13 cellular contexts compared by ENCODE assay signal in the genomic region with DNA sequence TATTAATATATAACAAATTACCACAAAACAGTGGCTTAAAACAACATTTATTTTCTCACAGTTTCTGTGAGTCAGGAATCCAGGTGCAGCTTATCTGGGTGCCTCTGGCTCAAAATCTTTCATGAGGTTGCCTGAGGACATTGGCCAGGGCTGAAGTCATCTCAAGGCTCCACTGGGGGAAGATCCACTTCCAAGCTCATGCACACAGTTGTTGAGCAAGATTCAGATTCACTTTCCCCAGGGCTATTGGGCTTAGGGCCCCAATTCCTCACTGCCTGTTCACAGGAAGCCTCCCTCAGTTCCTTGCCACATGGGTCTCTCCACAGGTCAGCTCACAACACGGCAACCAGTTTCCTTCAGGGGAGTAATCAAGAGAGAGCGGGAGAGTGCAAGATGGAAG. TPM values are rescaled to one million over a fixed set of nuclear protein-coding genes. Genes with fewer than 3 reads are reported as not detected.
DNase-seq lines count a peak whose midpoint lies in the region; ATAC-seq and FAIRE-seq lines count a peak whose summit lies in the region.
"Had no signal": no experiment of that assay in that cellular context is flagged by ENCODE, and none has a peak within 500 bp of the region (broad histone marks: within the 10 kb centered on the region; RNA-seq: fewer than 3 reads in every experiment).

No MANE protein-coding gene starts in this region.

- no peaks in the 10 kb centered on the region for H3K9me3 ChIP-seq in CD4-positive, CD25-positive, alpha-beta regulatory T cell (ENCODE audit: control insufficient read depth in 2 of 2, low read length in 2 of 2)

- H3K9me3 Mint-ChIP-seq in CD4-positive, CD25-positive, alpha-beta regulatory T cell: no peaks in the 10 kb centered on the region

- H3K36me3 Mint-ChIP-seq in CD4-positive, CD25-positive, alpha-beta regulatory T cell: peaks cover 38% of the 10 kb centered on the region

- no peaks in the 10 kb centered on the region for H3K27me3 Mint-ChIP-seq in CD4-positive, CD25-positive, alpha-beta regulatory T cell

- H3K4me1 ChIP-seq in CD4-positive, CD25-positive, alpha-beta regulatory T cell (ENCODE audit: control insufficient read depth, insufficient read depth, low read length, poor library complexity, severe bottlenecking): peaks cover 58% of the 10 kb centered on the region

- peaks cover 11% of the 10 kb centered on the region for H3K36me3 ChIP-seq in CD4-positive, CD25-positive, alpha-beta regulatory T cell (ENCODE audit: control insufficient read depth, insufficient read depth, low read length)

- no peak overlapping the region for H3K4me3 ChIP-seq in CD4-positive, CD25-positive, alpha-beta regulatory T cell (ENCODE audit: low read depth, low read length)

- FAIRE-seq in HTR-8/SVneo (lab: Jason Lieb, UNC): no peak

- ATAC-seq in CD4-positive, CD25-positive, alpha-beta regulatory T cell (ENCODE audit: low read depth in 2 of 2): no peak

- H3K4me1 Mint-ChIP-seq in CD4-positive, CD25-positive, alpha-beta regulatory T cell: peaks cover 35 to 95% (median 70%) of the 10 kb centered on the region in 4 donors

- no peak for DNase-seq in CD4-positive, CD25-positive, alpha-beta regulatory T cell
- DNase-seq in HTR-8/SVneo (ENCODE audit: insufficient read length, low spot score) (peak; percentile 10), dedifferentiated amniotic fluid mesenchymal stem cell (ENCODE audit: extremely low spot score) (peak; percentile 28), kidney tubule cell (ENCODE audit: low spot score) (peak; percentile 59), putamen (ENCODE audit: low spot score) (no peak), NCI-H774 (lab: John Stamatoyannopoulos, UW) (no peak), NCI-H446 (lab: John Stamatoyannopoulos, UW) (no peak), NCI-H69 (lab: John Stamatoyannopoulos, UW) (no peak)
- DNase-seq: NCI-H1436, NCI-H524 treated with DMSO at 0.1 percent for 48 hours, retina, SHP77 had no signal

- peak overlapping the region in 2 of 4 donors; percentile 35 to 39 for H3K4me3 Mint-ChIP-seq in CD4-positive, CD25-positive, alpha-beta regulatory T cell

- H3K27me3 ChIP-seq in CD4-positive, CD25-positive, alpha-beta regulatory T cell (ENCODE audit: control insufficient read depth, insufficient read depth, low read length): no peaks in the 10 kb centered on the region

- peak overlapping the region; percentile 44 for H3K27ac ChIP-seq in CD4-positive, CD25-positive, alpha-beta regulatory T cell (ENCODE audit: insufficient read depth, low read length, poor library complexity, severe bottlenecking)
- H3K27ac ChIP-seq: epithelial cell of prostate had no signal

- H3K27ac Mint-ChIP-seq in CD4-positive, CD25-positive, alpha-beta regulatory T cell: peak overlapping the region; percentile 62 to 87 (median 81)

RNA-seq across cellular contexts. Expression of a gene that starts 35.0 kb away (rescaled TPM):
- 110 TPM for total RNA-seq in CD4-positive, CD25-positive, alpha-beta regulatory T cell
- 100 to 1,000 TPM in 2 of 4 donors, 10 to 100 TPM in 2; 87.1 to 111 (median 97.5) TPM for polyA plus RNA-seq in CD4-positive, CD25-positive, alpha-beta regulatory T cell

Comparison
In these comparisons a context has a peak if more than half of its experiments do, and no peak if none do; other contexts are left out.
1. DNase-seq: peak in HTR-8/SVneo (single experiment), dedifferentiated amniotic fluid mesenchymal stem cell (single experiment) and kidney tubule cell (single experiment); none in CD4-positive, CD25-positive, alpha-beta regulatory T cell (0 of 3), putamen (single experiment), NCI-H774 (single experiment), NCI-H446 (0 of 2) and NCI-H69 (single experiment).